ENCODE assay signal across 17 cellular contexts in the genomic region with DNA sequence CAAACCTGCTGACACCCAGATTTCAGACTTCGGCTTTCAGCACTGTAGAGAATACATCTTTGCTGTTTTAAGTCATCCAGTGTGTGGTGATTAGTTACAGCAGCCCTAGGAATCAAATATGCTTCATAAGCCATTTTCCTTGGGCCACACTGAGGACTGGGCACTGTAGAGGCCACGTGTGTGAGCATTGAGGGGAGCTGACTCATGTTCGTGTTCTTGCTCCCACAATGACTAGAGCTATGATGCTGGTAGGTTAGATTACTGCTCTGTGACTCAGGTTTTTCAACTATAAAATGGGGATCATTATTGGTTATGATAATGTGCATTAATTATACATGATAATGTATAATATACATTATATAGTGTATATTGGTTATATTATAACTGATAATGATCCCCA.
"Had no signal": no experiment of that assay in that cellular context is flagged by ENCODE, and none has a peak within 500 bp of the region (broad histone marks: within the 10 kb centered on the region; RNA-seq: fewer than 3 reads in every experiment).

No MANE protein-coding gene starts in this region.

- H3K4me3 ChIP-seq: ascending aorta, coronary artery, neural progenitor cell, stomach had no signal

- H3K27ac ChIP-seq: ascending aorta, coronary artery, neural progenitor cell, parathyroid adenoma, stomach, VCaP had no signal

- H3K9ac ChIP-seq: neural progenitor cell, parathyroid adenoma had no signal

- H2AFZ ChIP-seq: neural progenitor cell, parathyroid adenoma had no signal

- H3K27me3 ChIP-seq: ascending aorta, neural progenitor cell, stomach had no signal

- H3K79me2 ChIP-seq: parathyroid adenoma had no signal

- FAIRE-seq: urothelium cell line had no signal

- H3K9me3 ChIP-seq: ascending aorta had no signal

- H3K4me1 ChIP-seq: ascending aorta, parathyroid adenoma, stomach had no signal

- ATAC-seq: activated CD4-positive, alpha-beta T cell treated with anti-CD3 and anti-CD28 coated beads for 36 hours; activated T-cell treated with anti-CD3 and anti-CD28 coated beads, Interleukin-2, amount 50 U/mL, for 72 hours had no signal

- DNase-seq: activated CD4-positive, alpha-beta memory T cell treated with anti-CD3 and anti-CD28 coated beads, Interleukin-2, amount 10 ng/mL, durations not matched to agents 7 days and 5 days; activated CD4-positive, alpha-beta T cell treated with anti-CD3 and anti-CD28 coated beads for 36 hours; activated CD8-positive, alpha-beta memory T cell treated with anti-CD3 and anti-CD28 coated beads, Interleukin-2, amount 50 U/mL, for 4 hours; activated T-cell treated with anti-CD3 and anti-CD28 coated beads, Interleukin-2, amount 50 U/mL, for 72 hours; central memory CD4-positive, alpha-beta T cell; effector CD4-positive, alpha-beta T cell; hippocampal formation; kidney glomerular epithelial cell; stimulated activated CD4-positive, alpha-beta T cell treated with anti-CD3 and anti-CD28 coated beads, Interleukin-15, amount 100 ng/mL, for 24 hours; stimulated activated CD4-positive, alpha-beta T cell treated with anti-CD3 and anti-CD28 coated beads, Interleukin-4, amount 100 ng/mL, for 4 hours; stomach had no signal

- H3K36me3 ChIP-seq: ascending aorta, neural progenitor cell, stomach had no signal

- H3K4me2 ChIP-seq: neural progenitor cell had no signal
